ENCODE assay signal across 16 cellular contexts in genomic region chr14:101654051-101654450, GRCh38.
DNase-seq lines count a peak whose midpoint lies in the region; ATAC-seq and TF ChIP-seq lines count a peak whose summit lies in the region.
"Had no signal": no experiment of that assay in that cellular context is flagged by ENCODE, and none has a peak within 500 bp of the region (broad histone marks: within the 10 kb centered on the region; RNA-seq: fewer than 3 reads in every experiment).

No MANE protein-coding gene starts in this region.

- no peaks in the 10 kb centered on the region for H3K9me3 ChIP-seq in mammary epithelial cell (replicated peaks; ENCODE audit: insufficient read depth, low read length)
- H3K9me3 ChIP-seq in WERI-Rb-1 (ENCODE audit: severe bottlenecking): no peaks in the 10 kb centered on the region
- H3K9me3 ChIP-seq in adrenal gland (replicated peaks in 1 of 3): peaks cover 0 to 10% (median 0%) of the 10 kb centered on the region in 3 donors

- peak; percentile 59 for ATAC-seq in memory B cell (ENCODE audit: low read depth)

- no peak overlapping the region for H3K4me3 ChIP-seq in mammary epithelial cell (replicated peaks in 1 of 3; ENCODE audit: insufficient read depth in 1 of 3, low read depth in 2 of 3, low read length in 3 of 3)
- H3K4me3 ChIP-seq in WERI-Rb-1 (ENCODE audit: low read depth, low read length): no peak overlapping the region
- no peak overlapping the region for H3K4me3 ChIP-seq in adrenal gland
- H3K4me3 ChIP-seq: GM23248 had no signal

- H3K4me1 ChIP-seq in mammary epithelial cell (ENCODE audit: insufficient read depth, low read length) (no peaks in the 10 kb centered on the region), adrenal gland (replicated peaks in 1 of 2) (no peaks in the 10 kb centered on the region)

- CTCF ChIA-PET in mammary epithelial cell (lab: Charles Lee; ENCODE audit: low non-redundant PET): no interaction called here
- CTCF ChIA-PET in MCF 10A (lab: Yijun Ruan, JAX): no interaction called here

- no TSS peak for BruUV-seq in mammary epithelial cell (replicated peaks; lab: Mats Ljungman, UMichigan)
- BruUV-seq in MCF 10A (replicated peaks; lab: Mats Ljungman, UMichigan): no TSS peak

- dilution Hi-C loops in mammary epithelial cell (cut with HindIII; ENCODE audit: low sequenced_read_pairs): no loop called here

- H3K9ac ChIP-seq in mammary epithelial cell (ENCODE audit: insufficient read depth, low read length): no peak overlapping the region
- H3K9ac ChIP-seq: GM23248 had no signal

- H3K4me2 ChIP-seq in mammary epithelial cell (ENCODE audit: insufficient read depth, low read depth, low read length): no peak overlapping the region

- H3K4me1 Mint-ChIP-seq in MCF 10A (ENCODE audit: insufficient read depth, unreplicated experiment) (no peaks in the 10 kb centered on the region), memory B cell (no peaks in the 10 kb centered on the region)
- H3K4me1 Mint-ChIP-seq: CD4-positive, alpha-beta memory T cell had no signal

- intact Hi-C loops in mammary epithelial cell (cut with micrococcal nuclease): no loop called here
- intact Hi-C loops in MCF 10A (cut with micrococcal nuclease): no loop called here
- intact Hi-C loops in adrenal gland (cut with DNase I): no loop called here

- in situ Hi-C loops in mammary epithelial cell (cut with MboI; ENCODE audit: low sequenced_read_pairs in 2 of 2): loop anchor here in 1 of 2 donors (25.0 kb wide), 1 partner anchor 1267 kb away; the partner anchor contains the start of gene WDR25

- H3K27ac Mint-ChIP-seq in MCF 10A (ENCODE audit: low read depth, unreplicated experiment) (no peak overlapping the region), memory B cell (no peak overlapping the region)
- H3K27ac Mint-ChIP-seq: CD4-positive, alpha-beta memory T cell had no signal

- POLR2A ChIA-PET in MCF 10A (lab: Yijun Ruan, JAX): no interaction called here

- no peaks in the 10 kb centered on the region for H4K20me1 ChIP-seq in mammary epithelial cell (ENCODE audit: insufficient read depth, low read length)

- H3K9me3 Mint-ChIP-seq in MCF 10A (ENCODE audit: unreplicated experiment) (peaks cover 9% of the 10 kb centered on the region), memory B cell (peaks cover 8% of the 10 kb centered on the region)

- no peaks in the 10 kb centered on the region for H3K36me3 ChIP-seq in mammary epithelial cell (ENCODE audit: insufficient read depth, low read length)
- no peaks in the 10 kb centered on the region for H3K36me3 ChIP-seq in WERI-Rb-1
- no peaks in the 10 kb centered on the region for H3K36me3 ChIP-seq in adrenal gland (replicated peaks in 1 of 2)

- no peaks in the 10 kb centered on the region for H3K79me2 ChIP-seq in mammary epithelial cell (ENCODE audit: insufficient read depth, low read length)

- H3K27me3 ChIP-seq in mammary epithelial cell (ENCODE audit: insufficient read depth, low read length) (no peaks in the 10 kb centered on the region), WERI-Rb-1 (ENCODE audit: insufficient read depth, low read depth, severe bottlenecking) (peaks cover 26% of the 10 kb centered on the region), adrenal gland (no peaks in the 10 kb centered on the region)

- no peak for TF ChIP-seq POLR2A in adrenal gland (IDR thresholded peaks at IDR 0.05)

- H3K27ac ChIP-seq in mammary epithelial cell (ENCODE audit: insufficient read depth, low read depth, low read length) (no peak overlapping the region), WERI-Rb-1 (no peak overlapping the region), adrenal gland (no peak overlapping the region)
- H3K27ac ChIP-seq: GM23248 had no signal

- H3K4me3 Mint-ChIP-seq in MCF 10A (ENCODE audit: unreplicated experiment) (no peak overlapping the region), memory B cell (no peak overlapping the region)
- H3K4me3 Mint-ChIP-seq: CD4-positive, alpha-beta memory T cell had no signal

- H3K27me3 Mint-ChIP-seq in MCF 10A (ENCODE audit: insufficient read depth, unreplicated experiment) (peaks cover 100% of the 10 kb centered on the region), memory B cell (peaks cover 14% of the 10 kb centered on the region)

- TF ChIP-seq CTCF in mammary epithelial cell (conservative IDR thresholded peaks at IDR 0.05 in 1 of 2, IDR thresholded peaks at IDR 0.05 in 1 of 2; ENCODE audit: extremely low read depth in 1 of 2, insufficient read depth in 1 of 2, low read depth in 1 of 2, low read length in 2 of 2) (no peak), MCF 10A (IDR thresholded peaks at IDR 0.05; ENCODE audit: unreplicated experiment) (no peak), WERI-Rb-1 (IDR thresholded peaks at IDR 0.05; ENCODE audit: low read depth, low read length) (no peak), adrenal gland (IDR thresholded peaks at IDR 0.05) (no peak)

- peak; percentile 20 for DNase-seq in mammary epithelial cell
- no peak for DNase-seq in MCF 10A (ENCODE audit: unreplicated experiment)
- DNase-seq in WERI-Rb-1: peak; percentile 34
- DNase-seq in memory B cell (ENCODE audit: low spot score in 2 of 2): no peak
- no peak for DNase-seq in activated effector memory CD4-positive, alpha-beta T cell treated with Interleukin-2 at 50 U/mL for 16 hours
- no peak for DNase-seq in adrenal gland
- DNase-seq: C1 segment of cervical spinal cord; Calu3; CD4-positive, alpha-beta memory T cell; COR-L47; DMS53; DMS79 treated with DMSO at 0.1 percent for 48 hours; GF-D8; GM23248; H7; HCEC 1CT had no signal

- H2AFZ ChIP-seq in mammary epithelial cell (ENCODE audit: low read depth, low read length): no peak overlapping the region
- H2AFZ ChIP-seq: GM23248 had no signal

- H3K36me3 Mint-ChIP-seq in MCF 10A (ENCODE audit: insufficient read depth, unreplicated experiment) (no peaks in the 10 kb centered on the region), memory B cell (no peaks in the 10 kb centered on the region)
- H3K36me3 Mint-ChIP-seq: CD4-positive, alpha-beta memory T cell had no signal

- 100% methylated on average over 1 of the region's 2 CpGs for WGBS in mammary epithelial cell (ENCODE audit: low coverage, missing lambda C conversion rate)
- WGBS in adrenal gland, 4 donors: 77 to 92% (median 82%) methylated on average over 2 of the region's 2 CpGs

Comparison
In these comparisons a context has a peak if more than half of its experiments do, and no peak if none do; other contexts are left out.
1. DNase-seq: peak in mammary epithelial cell (single experiment) and WERI-Rb-1 (single experiment); none in MCF 10A (single experiment), memory B cell (0 of 2), activated effector memory CD4-positive, alpha-beta T cell treated with Interleukin-2 at 50 U/mL for 16 hours (single experiment) and adrenal gland (0 of 7).